In genomic region chr1:25831569-25832196, GRCh38 we compare ENCODE assay signal across 24 cellular contexts. TPM values are rescaled to one million over a fixed set of nuclear protein-coding genes. Genes with fewer than 3 reads are reported as not detected.
DNase-seq lines count a peak whose midpoint lies in the region; ATAC-seq, FAIRE-seq and TF ChIP-seq lines count a peak whose summit lies in the region.
"Had no signal": no experiment of that assay in that cellular context is flagged by ENCODE, and none has a peak within 500 bp of the region (broad histone marks: within the 10 kb centered on the region; RNA-seq: fewer than 3 reads in every experiment).

No MANE protein-coding gene starts in this region.

- H3K9me3 ChIP-seq in right lobe of liver (no peaks in the 10 kb centered on the region), HepG2 (ENCODE audit: low read length) (no peaks in the 10 kb centered on the region), duodenal mucosa (ENCODE audit: control insufficient read depth in 1 of 2, low read length in 2 of 2) (no peaks in the 10 kb centered on the region), aorta (ENCODE audit: control insufficient read depth, low read length) (no peaks in the 10 kb centered on the region)
- H3K9me3 ChIP-seq: Caco-2, spleen, tibial nerve had no signal

- CTCF ChIA-PET in HepG2 (lab: Yijun Ruan, JAX; ENCODE audit: low intra/inter-chr PET ratio, low total read pairs) = no interaction called here

- no peak overlapping the region for H3K4me3 ChIP-seq in right lobe of liver
- no peak overlapping the region for H3K4me3 ChIP-seq in HepG2 (replicated peaks in 1 of 3; ENCODE audit: insufficient read depth in 1 of 3, low read depth in 2 of 3, low read length in 3 of 3)
- H3K4me3 ChIP-seq in duodenal mucosa (ENCODE audit: low read depth in 1 of 2, low read length in 2 of 2) = no peak overlapping the region
- H3K4me3 ChIP-seq in aorta (ENCODE audit: low read length in 2 of 2) = no peak overlapping the region
- H3K4me3 ChIP-seq: coronary artery, spleen, tibial nerve had no signal

- H3K4me2 ChIP-seq in HepG2 (ENCODE audit: low read depth, low read length) = no peak overlapping the region

- FAIRE-seq in HepG2 (lab: Jason Lieb, UNC) = no peak
- FAIRE-seq: endometrium, GM18507 had no signal

- TF ChIP-seq CTCF in right lobe of liver (IDR thresholded peaks at IDR 0.05) (no peak), HepG2 (CRISPR knock-in tag; IDR thresholded peaks at IDR 0.05) (no peak)

- no peak for DNase-seq in right lobe of liver
- no peak for DNase-seq in HepG2 (ENCODE audit: low spot score)
- peak; percentile 38 for DNase-seq in SKM-1 treated with dmso at 0.1 percent for 144 hours (lab: John Stamatoyannopoulos, UW; ENCODE audit: unreplicated experiment)
- DNase-seq in aorta = no peak
- no peak for DNase-seq in NCI-H2081 (lab: John Stamatoyannopoulos, UW)
- no peak for DNase-seq in HK-2 (ENCODE audit: unreplicated experiment)
- DNase-seq: activated CD4-positive, CD25-positive, alpha-beta regulatory T cell; activated T-cell treated with anti-CD3 and anti-CD28 coated beads, Interleukin-2, amount 50 U/mL, for 48 hours; brain microvascular endothelial cell; Caco-2; NCI-H146; NCI-H2171 treated with DMSO at 0.1 percent for 48 hours; nucleus accumbens; SHP77; spleen; stimulated activated CD4-positive, alpha-beta T cell treated with anti-CD3 and anti-CD28 coated beads, Interleukin-4, amount 100 ng/mL, for 4 hours; stimulated activated naive CD8-positive, alpha-beta T cell treated with anti-CD3 and anti-CD28 coated beads, Interleukin-15, amount 100 ng/mL, for 72 hours; T-helper 1 cell had no signal

- TF ChIP-seq POLR2A in right lobe of liver (IDR thresholded peaks at IDR 0.05) (no peak), HepG2 (IDR thresholded peaks at IDR 0.05; ENCODE audit: insufficient read depth in 1 of 2, low read depth in 2 of 2, low read length in 2 of 2) (no peak)

- in situ Hi-C loops in HepG2 (cut with HindIII; ENCODE audit: extremely low pct_ligation_motif_present, low pct_unique_long_range_greater_than_20kb) = no loop called here

- H3K9ac ChIP-seq in HepG2 (ENCODE audit: insufficient read depth, low read depth, low read length) (no peak overlapping the region), duodenal mucosa (ENCODE audit: low read depth in 1 of 2, low read length in 2 of 2) (peak overlapping the region in 1 of 2 donors; percentile 22)

- 43% methylated on average over 5 of the region's 5 CpGs for WGBS in right lobe of liver (ENCODE audit: insufficient coverage, low coverage, low lambda C conversion rate, missing lambda C conversion rate)
- WGBS in HepG2 (ENCODE audit: low lambda C conversion rate) = 75% methylated on average over 5 of the region's 5 CpGs
- 72 to 74% methylated on average over 5 of the region's 5 CpGs for WGBS in aorta, 2 donors

- H3K79me2 ChIP-seq in HepG2 (ENCODE audit: insufficient read depth, low read length) = no peaks in the 10 kb centered on the region

- H3K36me3 ChIP-seq in right lobe of liver = peaks cover 5 to 73% (median 39%) of the 10 kb centered on the region in 4 donors
- peaks cover 33 to 82% of the 10 kb centered on the region in 2 experiments for H3K36me3 ChIP-seq in HepG2 (replicated peaks in 1 of 2; ENCODE audit: control insufficient read depth in 1 of 2, insufficient read depth in 2 of 2, low read length in 2 of 2)
- peaks cover 22 to 67% of the 10 kb centered on the region in 2 donors for H3K36me3 ChIP-seq in duodenal mucosa (ENCODE audit: control insufficient read depth in 1 of 2, insufficient read depth in 2 of 2, low read length in 2 of 2)
- H3K36me3 ChIP-seq in aorta (ENCODE audit: control insufficient read depth in 1 of 2, insufficient read depth in 2 of 2, low read length in 1 of 2) = peaks cover 17 to 27% of the 10 kb centered on the region in 2 donors

- POLR2A ChIA-PET in HepG2 (lab: Yijun Ruan, JAX) = interaction anchor here (1.1 kb wide), 1 partner anchor 166 kb away, joined by 3 read pairs; the partner anchor contains the start of gene PAFAH2

- ATAC-seq in right lobe of liver = peak; percentile 32 to 70 (median 56)
- no peak for ATAC-seq in HepG2
- no peak for ATAC-seq in aorta (ENCODE audit: low FRiP score)
- ATAC-seq: HCT116; stimulated activated naive CD8-positive, alpha-beta T cell treated with anti-CD3 and anti-CD28 coated beads, Interleukin-15, amount 100 ng/mL, for 72 hours had no signal

- no peak overlapping the region for H3K27ac ChIP-seq in right lobe of liver
- no peak overlapping the region for H3K27ac ChIP-seq in HepG2 (ENCODE audit: extremely low read length, insufficient read depth, low read length)
- H3K27ac ChIP-seq in duodenal mucosa (ENCODE audit: low read depth, low read length) = peak overlapping the region; percentile 53
- no peak overlapping the region for H3K27ac ChIP-seq in aorta (ENCODE audit: low read depth in 1 of 2, low read length in 2 of 2)
- H3K27ac ChIP-seq: brain microvascular endothelial cell, coronary artery, tibial nerve had no signal

- no TSS peak for BruUV-seq in HepG2 (replicated peaks; lab: Mats Ljungman, UMichigan)

- intact Hi-C loops in right lobe of liver (cut with DNase I) = no loop called here
- intact Hi-C loops in HepG2 (cut with micrococcal nuclease; ENCODE audit: unreplicated experiment) = no loop called here
- intact Hi-C loops in aorta (cut with DNase I) = no loop called here

- no peak for TF ChIP-seq RAD21 in HepG2 (CRISPR knock-in tag; IDR thresholded peaks at IDR 0.05)

- H4K20me1 ChIP-seq in HepG2 (ENCODE audit: insufficient read depth, low read length) = no peaks in the 10 kb centered on the region

- H3K27me3 ChIP-seq in right lobe of liver (no peaks in the 10 kb centered on the region), HepG2 (ENCODE audit: control insufficient read depth in 1 of 2, insufficient read depth in 2 of 2, low read length in 2 of 2) (no peaks in the 10 kb centered on the region), duodenal mucosa (ENCODE audit: control insufficient read depth in 1 of 2, insufficient read depth in 2 of 2, low read length in 2 of 2) (no peaks in the 10 kb centered on the region), aorta (ENCODE audit: control insufficient read depth in 1 of 2, insufficient read depth in 2 of 2, low read length in 1 of 2) (no peaks in the 10 kb centered on the region)
- H3K27me3 ChIP-seq: brain microvascular endothelial cell, spleen, tibial nerve had no signal

- H2AFZ ChIP-seq in HepG2 (ENCODE audit: low read length) = no peak overlapping the region

- no peaks in the 10 kb centered on the region for H3K4me1 ChIP-seq in right lobe of liver
- no peaks in the 10 kb centered on the region for H3K4me1 ChIP-seq in HepG2 (ENCODE audit: insufficient read depth, low read length)
- H3K4me1 ChIP-seq in duodenal mucosa (ENCODE audit: control insufficient read depth in 1 of 2, insufficient read depth in 2 of 2, low read length in 2 of 2) = peaks cover 21 to 25% of the 10 kb centered on the region in 2 donors
- H3K4me1 ChIP-seq in aorta (ENCODE audit: control insufficient read depth in 1 of 2, insufficient read depth in 2 of 2, low read length in 2 of 2) = no peaks in the 10 kb centered on the region
- H3K4me1 ChIP-seq: Caco-2, tibial nerve had no signal

- TF ChIP-seq EP300 in HepG2 (IDR thresholded peaks at IDR 0.05; ENCODE audit: low read depth in 2 of 2, low read length in 2 of 2) (no peak), HepG2 (CRISPR knock-in tag; IDR thresholded peaks at IDR 0.05; ENCODE audit: borderline replicate concordance) (no peak)

RNA-seq across cellular contexts. Expression of gene MTFR1L, which starts 11.9 kb away (rescaled TPM):
- total RNA-seq in right lobe of liver (10 to 100 TPM; 30.8 to 48.9 (median 43.3) TPM), HepG2 (2016; rRNA removed; fragmentation: Illumina TruSeq; extraction: Trizol) (38.0 and 47.5 TPM in 2 replicates), aorta (10 to 100 TPM; 54.0 to 59.6 TPM)
- 28.2 and 30.9 TPM in 2 replicates for total RNA-seq in HepG2 (2016; cell fraction: cytosol; rRNA removed; fragmentation: Illumina TruSeq; extraction: Trizol; ENCODE audit: low read depth)
- 40.1 and 47.2 TPM in 2 replicates for total RNA-seq in HepG2 (2016; cell fraction: insoluble cytoplasmic fraction; rRNA removed; fragmentation: Illumina TruSeq; extraction: Trizol)
- total RNA-seq in HepG2 (2016; cell fraction: membrane; rRNA removed; fragmentation: Illumina TruSeq; extraction: Trizol) = 56.8 and 65.1 TPM in 2 replicates
- 25.8 and 26.4 TPM in 2 replicates for total RNA-seq in HepG2 (2016; cell fraction: nucleus; rRNA removed; fragmentation: Illumina TruSeq; extraction: Trizol)
- polyA plus RNA-seq in HepG2 (2011; rRNA removed) (55.7 and 68.1 TPM in 2 replicates), aorta (10 to 100 TPM; 52.2 to 72.3 TPM)
- polyA plus RNA-seq in HepG2 (2011; cell fraction: cytosol; rRNA removed) = 36.1 and 44.8 TPM in 2 replicates
- 196 and 210 TPM in 2 replicates for polyA plus RNA-seq in HepG2 (2011; cell fraction: nucleus; rRNA removed)
- polyA plus RNA-seq in HepG2 (2012) = 39.2 and 42.0 TPM in 2 replicates
- 28.1 and 35.4 TPM in 2 replicates for polyA plus RNA-seq in HepG2 (2016; cell fraction: cytosol; fragmentation: Illumina TruSeq; extraction: Trizol; ENCODE audit: low read depth)
- 45.3 and 52.8 TPM in 2 replicates for polyA plus RNA-seq in HepG2 (2016; cell fraction: insoluble cytoplasmic fraction; fragmentation: Illumina TruSeq; extraction: Trizol; ENCODE audit: low read depth)
- polyA plus RNA-seq in HepG2 (2016; cell fraction: membrane; fragmentation: Illumina TruSeq; extraction: Trizol; ENCODE audit: low read depth) = 52.1 and 54.5 TPM in 2 replicates
- 60.6 and 65.4 TPM in 2 replicates for polyA plus RNA-seq in HepG2 (2016; cell fraction: nucleus; fragmentation: Illumina TruSeq; extraction: Trizol; ENCODE audit: insufficient read depth, low read depth)
- 29.8 and 53.8 TPM in 2 replicates for polyA minus RNA-seq in HepG2 (2011; rRNA and poly(A)+ RNA removed; ENCODE audit: low replicate concordance)
- polyA minus RNA-seq in HepG2 (2011; cell fraction: cytosol; rRNA and poly(A)+ RNA removed) = 18.0 and 18.1 TPM in 2 replicates
- polyA minus RNA-seq in HepG2 (2011; cell fraction: nucleus; rRNA and poly(A)+ RNA removed) = 23.8 and 32.3 TPM in 2 replicates

RNA-seq across cellular contexts. Expression of gene AUNIP, which starts 27.6 kb away (rescaled TPM):
- total RNA-seq in right lobe of liver (under 1 TPM in 2 of 6 experiments, not detected in 4; 0.43 to 0.56 TPM), HepG2 (2016; rRNA removed; fragmentation: Illumina TruSeq; extraction: Trizol) (12.3 and 12.8 TPM in 2 replicates), aorta (not detected)
- total RNA-seq in HepG2 (2016; cell fraction: cytosol; rRNA removed; fragmentation: Illumina TruSeq; extraction: Trizol; ENCODE audit: low read depth) = 5.7 TPM in 2 replicates
- 12.6 and 14.1 TPM in 2 replicates for total RNA-seq in HepG2 (2016; cell fraction: insoluble cytoplasmic fraction; rRNA removed; fragmentation: Illumina TruSeq; extraction: Trizol)
- total RNA-seq in HepG2 (2016; cell fraction: membrane; rRNA removed; fragmentation: Illumina TruSeq; extraction: Trizol) = 10.9 and 11.6 TPM in 2 replicates
- total RNA-seq in HepG2 (2016; cell fraction: nucleus; rRNA removed; fragmentation: Illumina TruSeq; extraction: Trizol) = 10.2 and 12.0 TPM in 2 replicates
- polyA plus RNA-seq in HepG2 (2011; rRNA removed) (2.4 and 3.8 TPM in 2 replicates), aorta (not detected)
- polyA plus RNA-seq in HepG2 (2011; cell fraction: cytosol; rRNA removed) = 2.0 and 2.5 TPM in 2 replicates
- 2.3 TPM in 2 replicates for polyA plus RNA-seq in HepG2 (2011; cell fraction: nucleus; rRNA removed)
- polyA plus RNA-seq in HepG2 (2012) = 1.4 and 2.3 TPM in 2 replicates
- polyA plus RNA-seq in HepG2 (2016; cell fraction: cytosol; fragmentation: Illumina TruSeq; extraction: Trizol; ENCODE audit: low read depth) = 2.5 and 3.0 TPM in 2 replicates
- polyA plus RNA-seq in HepG2 (2016; cell fraction: insoluble cytoplasmic fraction; fragmentation: Illumina TruSeq; extraction: Trizol; ENCODE audit: low read depth) = 12.7 and 13.5 TPM in 2 replicates
- 4.7 and 4.8 TPM in 2 replicates for polyA plus RNA-seq in HepG2 (2016; cell fraction: membrane; fragmentation: Illumina TruSeq; extraction: Trizol; ENCODE audit: low read depth)
- polyA plus RNA-seq in HepG2 (2016; cell fraction: nucleus; fragmentation: Illumina TruSeq; extraction: Trizol; ENCODE audit: insufficient read depth, low read depth) = 7.1 and 8.3 TPM in 2 replicates
- 4.6 and 20.8 TPM in 2 replicates for polyA minus RNA-seq in HepG2 (2011; rRNA and poly(A)+ RNA removed; ENCODE audit: low replicate concordance)
- 2.7 and 3.9 TPM in 2 replicates for polyA minus RNA-seq in HepG2 (2011; cell fraction: cytosol; rRNA and poly(A)+ RNA removed)
- 5.7 and 7.3 TPM in 2 replicates for polyA minus RNA-seq in HepG2 (2011; cell fraction: nucleus; rRNA and poly(A)+ RNA removed)
- total RNA-seq: tibial nerve had no signal

RNA-seq across cellular contexts. Expression of gene SELENON, which starts 31.7 kb away (rescaled TPM):
- total RNA-seq in right lobe of liver (10 to 100 TPM; 11.9 to 21.8 (median 17.8) TPM), HepG2 (2016; rRNA removed; fragmentation: Illumina TruSeq; extraction: Trizol) (3.4 and 3.8 TPM in 2 replicates), aorta (10 to 100 TPM; 68.0 to 79.4 TPM)
- 1.4 and 1.6 TPM in 2 replicates for total RNA-seq in HepG2 (2016; cell fraction: cytosol; rRNA removed; fragmentation: Illumina TruSeq; extraction: Trizol; ENCODE audit: low read depth)
- 2.6 and 3.9 TPM in 2 replicates for total RNA-seq in HepG2 (2016; cell fraction: insoluble cytoplasmic fraction; rRNA removed; fragmentation: Illumina TruSeq; extraction: Trizol)
- 5.9 and 6.0 TPM in 2 replicates for total RNA-seq in HepG2 (2016; cell fraction: membrane; rRNA removed; fragmentation: Illumina TruSeq; extraction: Trizol)
- 6.6 and 8.7 TPM in 2 replicates for total RNA-seq in HepG2 (2016; cell fraction: nucleus; rRNA removed; fragmentation: Illumina TruSeq; extraction: Trizol)
- polyA plus RNA-seq in HepG2 (2011; rRNA removed) (8.0 and 8.9 TPM in 2 replicates), aorta (10 to 100 TPM; 13.1 to 36.9 TPM)
- 9.0 and 9.2 TPM in 2 replicates for polyA plus RNA-seq in HepG2 (2011; cell fraction: cytosol; rRNA removed)
- polyA plus RNA-seq in HepG2 (2011; cell fraction: nucleus; rRNA removed) = 13.1 and 15.6 TPM in 2 replicates
- 10.5 and 11.5 TPM in 2 replicates for polyA plus RNA-seq in HepG2 (2012)
- 3.5 and 4.0 TPM in 2 replicates for polyA plus RNA-seq in HepG2 (2016; cell fraction: cytosol; fragmentation: Illumina TruSeq; extraction: Trizol; ENCODE audit: low read depth)
- 8.8 and 12.5 TPM in 2 replicates for polyA plus RNA-seq in HepG2 (2016; cell fraction: insoluble cytoplasmic fraction; fragmentation: Illumina TruSeq; extraction: Trizol; ENCODE audit: low read depth)
- 12.1 and 12.7 TPM in 2 replicates for polyA plus RNA-seq in HepG2 (2016; cell fraction: membrane; fragmentation: Illumina TruSeq; extraction: Trizol; ENCODE audit: low read depth)
- polyA plus RNA-seq in HepG2 (2016; cell fraction: nucleus; fragmentation: Illumina TruSeq; extraction: Trizol; ENCODE audit: insufficient read depth, low read depth) = 27.6 and 29.1 TPM in 2 replicates
- polyA minus RNA-seq in HepG2 (2011; rRNA and poly(A)+ RNA removed; ENCODE audit: low replicate concordance) = 10.4 TPM in 2 replicates
- 8.1 and 8.3 TPM in 2 replicates for polyA minus RNA-seq in HepG2 (2011; cell fraction: cytosol; rRNA and poly(A)+ RNA removed)
- 3.1 and 5.0 TPM in 2 replicates for polyA minus RNA-seq in HepG2 (2011; cell fraction: nucleus; rRNA and poly(A)+ RNA removed)

RNA-seq across cellular contexts. Expression of gene PAQR7, which starts 43.8 kb away (rescaled TPM):
- 1 to 10 TPM in 5 of 6 experiments, under 1 TPM in 1; 0.74 to 4.8 (median 2.4) TPM for total RNA-seq in right lobe of liver
- 6.0 and 13.2 TPM in 2 replicates for total RNA-seq in HepG2 (2016; rRNA removed; fragmentation: Illumina TruSeq; extraction: Trizol)
- 4.1 and 4.7 TPM in 2 replicates for total RNA-seq in HepG2 (2016; cell fraction: cytosol; rRNA removed; fragmentation: Illumina TruSeq; extraction: Trizol; ENCODE audit: low read depth)
- total RNA-seq in HepG2 (2016; cell fraction: insoluble cytoplasmic fraction; rRNA removed; fragmentation: Illumina TruSeq; extraction: Trizol) = 6.2 and 13.0 TPM in 2 replicates
- 10.2 and 10.4 TPM in 2 replicates for total RNA-seq in HepG2 (2016; cell fraction: membrane; rRNA removed; fragmentation: Illumina TruSeq; extraction: Trizol)
- total RNA-seq in HepG2 (2016; cell fraction: nucleus; rRNA removed; fragmentation: Illumina TruSeq; extraction: Trizol) = 8.2 and 9.4 TPM in 2 replicates
- 16.6 and 20.2 TPM in 2 replicates for polyA plus RNA-seq in HepG2 (2011; rRNA removed)
- 19.1 and 22.5 TPM in 2 replicates for polyA plus RNA-seq in HepG2 (2011; cell fraction: cytosol; rRNA removed)
- 17.0 and 18.5 TPM in 2 replicates for polyA plus RNA-seq in HepG2 (2011; cell fraction: nucleus; rRNA removed)
- 13.9 and 14.2 TPM in 2 replicates for polyA plus RNA-seq in HepG2 (2012)
- polyA plus RNA-seq in HepG2 (2016; cell fraction: cytosol; fragmentation: Illumina TruSeq; extraction: Trizol; ENCODE audit: low read depth) = 2.4 TPM in 2 replicates
- 4.5 and 5.3 TPM in 2 replicates for polyA plus RNA-seq in HepG2 (2016; cell fraction: insoluble cytoplasmic fraction; fragmentation: Illumina TruSeq; extraction: Trizol; ENCODE audit: low read depth)
- polyA plus RNA-seq in HepG2 (2016; cell fraction: membrane; fragmentation: Illumina TruSeq; extraction: Trizol; ENCODE audit: low read depth) = 5.2 and 5.6 TPM in 2 replicates
- 19.6 and 20.2 TPM in 2 replicates for polyA plus RNA-seq in HepG2 (2016; cell fraction: nucleus; fragmentation: Illumina TruSeq; extraction: Trizol; ENCODE audit: insufficient read depth, low read depth)
- 21.8 and 127 TPM in 2 replicates for polyA minus RNA-seq in HepG2 (2011; rRNA and poly(A)+ RNA removed; ENCODE audit: low replicate concordance)
- 28.0 and 29.7 TPM in 2 replicates for polyA minus RNA-seq in HepG2 (2011; cell fraction: cytosol; rRNA and poly(A)+ RNA removed)
- 6.8 and 10.7 TPM in 2 replicates for polyA minus RNA-seq in HepG2 (2011; cell fraction: nucleus; rRNA and poly(A)+ RNA removed)
- total RNA-seq in aorta = 10 to 100 TPM in 1 of 2 donors, 1 to 10 TPM in 1; 6.4 to 11.3 TPM
- 1 to 10 TPM; 7.9 to 8.5 TPM for polyA plus RNA-seq in aorta

Comparison
In these comparisons a context has a peak if more than half of its experiments do, and no peak if none do; other contexts are left out.
1. ATAC-seq: peak in right lobe of liver (4 of 4); none in HepG2 (single experiment) and aorta (single experiment).
2. RNA of gene AUNIP, which starts 27.6 kb away (total RNA-seq): 5.7 to 14.1 TPM in HepG2; not detected in aorta and 0.43 to 0.56 TPM in right lobe of liver; every median in the first group is over 4 times any median in the second.